15 cellular contexts compared by ENCODE assay signal in genomic region chr7:116277070-116277469, GRCh38.
"Had no signal": no experiment of that assay in that cellular context is flagged by ENCODE, and none has a peak within 500 bp of the region (broad histone marks: within the 10 kb centered on the region; RNA-seq: fewer than 3 reads in every experiment).

No MANE protein-coding gene starts in this region.

- ATAC-seq: activated CD4-positive, CD25-positive, alpha-beta regulatory T cell treated with anti-CD3 and anti-CD28 coated beads, Interleukin-2, amount 50 U/mL, for 24 hours; activated CD8-positive, alpha-beta memory T cell treated with anti-CD3 and anti-CD28 coated beads, Interleukin-2, amount 10 ng/mL, durations not matched to agents 7 days and 5 days; foreskin keratinocyte had no signal

- H3K9me3 Mint-ChIP-seq: activated T-cell treated with anti-CD3 and anti-CD28 coated beads, Interleukin-2, amount 50 U/mL, for 24 hours; neural progenitor cell had no signal

- H3K36me3 Mint-ChIP-seq: activated CD8-positive, alpha-beta memory T cell treated with anti-CD3 and anti-CD28 coated beads, Interleukin-2, amount 10 ng/mL, durations not matched to agents 7 days and 5 days; activated naive CD8-positive, alpha-beta T cell; neural progenitor cell had no signal

- H3K27me3 ChIP-seq: breast epithelium, dorsolateral prefrontal cortex, foreskin keratinocyte, neural progenitor cell, ovary, upper lobe of left lung had no signal

- H3K27ac Mint-ChIP-seq: activated CD8-positive, alpha-beta memory T cell treated with anti-CD3 and anti-CD28 coated beads, Interleukin-2, amount 10 ng/mL, durations not matched to agents 7 days and 5 days; activated naive CD8-positive, alpha-beta T cell; activated T-cell treated with anti-CD3 and anti-CD28 coated beads, Interleukin-2, amount 50 U/mL, for 24 hours; neural progenitor cell had no signal

- H3K9me3 ChIP-seq: breast epithelium, ovary, upper lobe of left lung had no signal

- H3K27ac ChIP-seq: breast epithelium, dorsolateral prefrontal cortex, foreskin keratinocyte, neural progenitor cell, ovary, upper lobe of left lung had no signal

- H3K4me3 ChIP-seq: breast epithelium, dorsolateral prefrontal cortex, neural progenitor cell, ovary, upper lobe of left lung had no signal

- H3K4me1 Mint-ChIP-seq: neural progenitor cell had no signal

- H3K4me3 Mint-ChIP-seq: activated CD8-positive, alpha-beta memory T cell treated with anti-CD3 and anti-CD28 coated beads, Interleukin-2, amount 10 ng/mL, durations not matched to agents 7 days and 5 days; activated naive CD8-positive, alpha-beta T cell; activated T-cell treated with anti-CD3 and anti-CD28 coated beads, Interleukin-2, amount 50 U/mL, for 24 hours; neural progenitor cell had no signal

- H3K4me1 ChIP-seq: breast epithelium, neural progenitor cell had no signal

- H3K36me3 ChIP-seq: breast epithelium, neural progenitor cell, ovary, upper lobe of left lung had no signal

- DNase-seq: activated CD4-positive, alpha-beta T cell treated with anti-CD3 and anti-CD28 coated beads, Interleukin-2, amount 50 U/mL, for 48 hours; activated CD8-positive, alpha-beta memory T cell treated with anti-CD3 and anti-CD28 coated beads, Interleukin-2, amount 10 ng/mL, durations not matched to agents 7 days and 5 days; activated gamma-delta T cell; activated T-cell treated with anti-CD3 and anti-CD28 coated beads, Interleukin-2, amount 50 U/mL, for 24 hours; dorsolateral prefrontal cortex; foreskin keratinocyte; ovary; retina; stimulated activated naive CD4-positive, alpha-beta T cell; substantia nigra; upper lobe of left lung had no signal
